8 cellular contexts compared by ENCODE assay signal in genomic region chr14:105045710-105046326, GRCh38. TPM values are rescaled to one million over a fixed set of nuclear protein-coding genes. Genes with fewer than 3 reads are reported as not detected.
DNase-seq lines count a peak whose midpoint lies in the region; ATAC-seq and TF ChIP-seq lines count a peak whose summit lies in the region.

No MANE protein-coding gene starts in this region.

- ATAC-seq in GM19023 (IDR thresholded peaks at IDR 0.05; ENCODE audit: unreplicated experiment) = peak; percentile 54
- peak; percentile 55 for ATAC-seq in HG03520 (IDR thresholded peaks at IDR 0.05; ENCODE audit: unreplicated experiment)
- ATAC-seq in right lobe of liver = peak; percentile 98 to 100 (median 99)

- POLR2A ChIA-PET in AG04450 (lab: Yijun Ruan, JAX) = interaction anchor here (0.9 to 1.2 kb wide), 2 partner anchors 25 to 41 kb away, joined by 3 read pairs; partner anchors contain the start of gene CDCA4

- no peaks in the 10 kb centered on the region for H3K36me3 ChIP-seq in right lobe of liver

- intact Hi-C loops in right lobe of liver (cut with DNase I) = loop anchor here in 1 of 2 donors (10.0 kb wide), 1 partner anchor 1101 kb away; the partner anchor contains the start of gene RD3L

- H3K27ac ChIP-seq in AG04450 (ENCODE audit: low read depth, low read length) = no peak overlapping the region
- H3K27ac ChIP-seq in right lobe of liver = no peak overlapping the region

- H3K4me1 ChIP-seq in right lobe of liver = peaks cover 0 to 2% (median 0%) of the 10 kb centered on the region in 4 donors

- H3K27me3 ChIP-seq in AG04450 (ENCODE audit: control insufficient read depth, insufficient read depth, low read length) (peaks cover 13% of the 10 kb centered on the region), right lobe of liver (no peaks in the 10 kb centered on the region)

- DNase-seq in AG04450 (ENCODE audit: low read depth, low spot score) (peak; percentile 44), NCI-H774 (lab: John Stamatoyannopoulos, UW) (peak; percentile 80), choroid plexus epithelial cell (ENCODE audit: low read depth) (peak; percentile 82), right lobe of liver (peak; percentile 91 to 92 (median 91))
- peak; percentile 94 for DNase-seq in activated CD4-positive, alpha-beta T cell treated with anti-CD3 and anti-CD28 coated beads, Interleukin-2, amount 50 U/mL, for 1 hour
- DNase-seq in stimulated activated CD4-positive, alpha-beta T cell treated with anti-CD3 and anti-CD28 coated beads, TNF-alpha, amount 100 ng/mL, for 48 hours (ENCODE audit: low read depth in 3 of 3) = peak; percentile 83 to 94 (median 91)

- TF ChIP-seq CTCF in AG04450 (IDR thresholded peaks at IDR 0.05; ENCODE audit: low read depth, low read length) (peak; percentile 99), choroid plexus epithelial cell (conservative IDR thresholded peaks at IDR 0.05; ENCODE audit: low read depth, low read length) (peak; percentile 87), right lobe of liver (IDR thresholded peaks at IDR 0.05) (peak; percentile 100)

- WGBS in right lobe of liver (ENCODE audit: insufficient coverage, low coverage, low lambda C conversion rate, missing lambda C conversion rate) = 8% methylated on average over 9 of the region's 42 CpGs

- H3K9me3 ChIP-seq in AG04450 (ENCODE audit: control insufficient read depth, insufficient read depth, low read length) (no peaks in the 10 kb centered on the region; the same call in 1 of the 2 replicates), right lobe of liver (no peaks in the 10 kb centered on the region)

- H3K4me3 ChIP-seq in AG04450 (ENCODE audit: low read depth, low read length) = no peak overlapping the region
- H3K4me3 ChIP-seq in choroid plexus epithelial cell (ENCODE audit: low read depth, low read length) = no peak overlapping the region
- no peak overlapping the region for H3K4me3 ChIP-seq in right lobe of liver

- TF ChIP-seq POLR2A in right lobe of liver (IDR thresholded peaks at IDR 0.05) = no peak

- CTCF ChIA-PET in AG04450 (lab: Charles Lee) = interaction anchor here (0.6 to 5.2 kb wide), 46 partner anchors 8 to 324 kb away, joined by 3 to 127 read pairs (median 4); partner anchors contain the start of genes AHNAK2, CDCA4, CLBA1 and GPR132

RNA-seq across cellular contexts. Expression of gene GPR132, which starts 19.4 kb away (rescaled TPM):
- polyA plus RNA-seq in AG04450 (2011; rRNA removed) = 0.07 and 0.14 TPM in 2 replicates
- not detected in 2 replicates for polyA minus RNA-seq in AG04450 (2011; rRNA and poly(A)+ RNA removed)
- under 1 TPM; 0.11 to 0.84 (median 0.39) TPM for total RNA-seq in right lobe of liver

RNA-seq across cellular contexts. Expression of gene CDCA4, which starts 24.9 kb away (rescaled TPM):
- polyA plus RNA-seq in AG04450 (2011; rRNA removed) = 6.8 and 7.8 TPM in 2 replicates
- 5.0 and 6.3 TPM in 2 replicates for polyA minus RNA-seq in AG04450 (2011; rRNA and poly(A)+ RNA removed)
- total RNA-seq in right lobe of liver = 1 to 10 TPM in 5 of 6 experiments, under 1 TPM in 1; 0.90 to 3.5 (median 1.7) TPM

Comparison
In these comparisons a context has a peak if more than half of its experiments do, and no peak if none do; other contexts are left out.
1. DNase-seq: peak in every context shown above with its lines; median percentile 94 in activated CD4-positive, alpha-beta T cell treated with anti-CD3 and anti-CD28 coated beads, Interleukin-2, amount 50 U/mL, for 1 hour; 91 in right lobe of liver; 91 in stimulated activated CD4-positive, alpha-beta T cell treated with anti-CD3 and anti-CD28 coated beads, TNF-alpha, amount 100 ng/mL, for 48 hours; 82 in choroid plexus epithelial cell; 80 in NCI-H774; 44 in AG04450.